Comparison of ENCODE assay signal across 8 cellular contexts in the genomic region with DNA sequence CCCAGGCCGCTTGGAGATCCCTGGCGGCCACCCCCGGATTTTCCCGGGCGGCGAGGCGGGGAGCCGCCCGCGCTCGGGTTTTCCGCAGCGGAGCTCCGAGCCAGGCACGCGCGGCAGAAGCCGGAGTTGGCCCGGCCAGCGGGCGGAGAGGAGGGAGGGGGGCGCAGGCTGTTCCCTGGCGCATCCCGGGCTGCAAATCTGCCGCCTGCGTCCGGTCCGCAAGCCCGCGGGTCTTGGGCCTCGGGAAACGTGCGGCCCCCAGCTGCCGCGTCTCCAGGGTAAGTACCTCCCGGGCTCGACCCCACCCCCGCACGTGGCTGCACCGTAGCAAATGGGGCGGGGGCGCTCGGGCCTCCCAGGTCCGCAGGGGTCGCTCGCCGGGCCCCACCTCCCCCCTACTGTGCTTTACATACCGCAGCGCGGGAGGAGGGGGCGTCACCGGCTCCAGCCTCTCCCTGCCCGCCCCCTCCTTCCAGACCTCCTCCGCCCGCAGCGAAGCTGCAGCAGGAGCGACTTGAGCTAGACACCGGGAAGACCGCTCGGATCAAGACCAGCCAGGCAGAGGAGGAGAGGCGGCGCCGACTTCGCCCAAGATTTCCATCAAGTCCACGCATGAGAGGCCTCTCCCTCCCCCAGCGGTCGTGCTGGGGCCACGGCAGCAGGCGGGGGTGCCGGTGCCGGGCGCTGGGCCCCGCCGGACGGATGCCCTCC. TPM values are rescaled to one million over a fixed set of nuclear protein-coding genes. Genes with fewer than 3 reads are reported as not detected.
A peak's percentile ranks its signal among the peaks of the same experiment; 100 is the strongest.
DNase-seq lines count a peak whose midpoint lies in the region; ATAC-seq and TF ChIP-seq lines count a peak whose summit lies in the region.

No MANE protein-coding gene starts in this region.

- intact Hi-C loops in spleen (cut with DNase I; ENCODE audit: low total_unique reads) = no loop called here

- no peak for TF ChIP-seq POLR2A in spleen (IDR thresholded peaks at IDR 0.05)

- peak; percentile 45 for DNase-seq in DMS53 (lab: John Stamatoyannopoulos, UW)
- no peak for DNase-seq in DMS53 treated with DMSO at 0.1 percent for 48 hours (lab: John Stamatoyannopoulos, UW; ENCODE audit: unreplicated experiment)
- DNase-seq in activated naive CD8-positive, alpha-beta T cell treated with anti-CD3 and anti-CD28 coated beads, Interleukin-2, amount 50 U/mL, for 24 hours = no peak
- no peak for DNase-seq in spleen
- DNase-seq in GM10248 (ENCODE audit: extremely low spot score) = no peak
- no peak for DNase-seq in GM19240 (ENCODE audit: insufficient read length, low spot score)
- DNase-seq in NK-92 treated with Interleukin-12 subunit alpha and Interleukin-12 subunit beta, amount 100 ng/mL, for 24 hours (lab: John Stamatoyannopoulos, UW) = no peak

- H3K4me3 Mint-ChIP-seq in activated naive CD8-positive, alpha-beta T cell treated with anti-CD3 and anti-CD28 coated beads, Interleukin-2, amount 50 U/mL, for 24 hours = peak overlapping the region; percentile 71

- peaks cover 16% of the 10 kb centered on the region for H3K27me3 Mint-ChIP-seq in activated naive CD8-positive, alpha-beta T cell treated with anti-CD3 and anti-CD28 coated beads, Interleukin-2, amount 50 U/mL, for 24 hours

- H3K4me1 Mint-ChIP-seq in activated naive CD8-positive, alpha-beta T cell treated with anti-CD3 and anti-CD28 coated beads, Interleukin-2, amount 50 U/mL, for 24 hours = peaks cover 14% of the 10 kb centered on the region

- no peak overlapping the region for H3K27ac Mint-ChIP-seq in activated naive CD8-positive, alpha-beta T cell treated with anti-CD3 and anti-CD28 coated beads, Interleukin-2, amount 50 U/mL, for 24 hours

- H3K27me3 ChIP-seq in spleen (replicated peaks in 1 of 7) = peaks cover 5 to 65% (median 44%) of the 10 kb centered on the region in 7 donors

- peaks cover 18 to 48% (median 42%) of the 10 kb centered on the region in 6 donors for H3K4me1 ChIP-seq in spleen

- peaks cover 11% of the 10 kb centered on the region for H3K36me3 Mint-ChIP-seq in activated naive CD8-positive, alpha-beta T cell treated with anti-CD3 and anti-CD28 coated beads, Interleukin-2, amount 50 U/mL, for 24 hours (ENCODE audit: low read depth)

- WGBS in spleen, 5 donors = 2 to 4% (median 3%) methylated on average over 52 to 75 of the region's 75 CpGs

- TF ChIP-seq CTCF in spleen (IDR thresholded peaks at IDR 0.05 in 8 of 11, conservative IDR thresholded peaks at IDR 0.05 in 3 of 11) (no peak), GM10248 (IDR thresholded peaks at IDR 0.05; ENCODE audit: control extremely low read depth, extremely low read depth, low read depth, missing control alignments) (no peak)

- H3K9me3 ChIP-seq in spleen = no peaks in the 10 kb centered on the region

- no peaks in the 10 kb centered on the region for H3K9me3 Mint-ChIP-seq in activated naive CD8-positive, alpha-beta T cell treated with anti-CD3 and anti-CD28 coated beads, Interleukin-2, amount 50 U/mL, for 24 hours

- H3K4me3 ChIP-seq in iPS-11a (ENCODE audit: low read depth, low read length) = peak overlapping the region; percentile 67
- H3K4me3 ChIP-seq in spleen = peak overlapping the region; percentile 23 to 82 (median 64)

- H3K36me3 ChIP-seq in spleen = peaks cover 0 to 35% (median 14%) of the 10 kb centered on the region in 6 donors

- CTCF ChIA-PET in GM10248 (lab: Yijun Ruan, JAX) = interaction anchor here (0.7 to 2.4 kb wide), 5 partner anchors 9 to 240 kb away, joined by 3 to 7 read pairs (median 4); no protein-coding TSS in a partner anchor

- POLR2A ChIA-PET in GM10248 (lab: Yijun Ruan, JAX) = no interaction called here

- H3K27ac ChIP-seq in spleen = peak overlapping the region; percentile 6 to 88 (median 84)

- no peak for ATAC-seq in activated naive CD8-positive, alpha-beta T cell treated with anti-CD3 and anti-CD28 coated beads, Interleukin-2, amount 50 U/mL, for 24 hours

RNA-seq across cellular contexts. Expression of gene TMEM200B, which starts 1.6 kb away (rescaled TPM):
- total RNA-seq in spleen = 1 to 10 TPM; 3.2 to 5.6 (median 4.3) TPM
- polyA plus RNA-seq in spleen = 1 to 10 TPM in 2 of 3 donors, under 1 TPM in 1; 0.98 to 2.3 (median 1.7) TPM

RNA-seq across cellular contexts. Expression of gene SRSF4, which starts 59.6 kb away (rescaled TPM):
- 10 to 100 TPM; 77.6 to 94.7 (median 87.6) TPM for total RNA-seq in spleen
- 10 to 100 TPM; 36.9 to 66.4 (median 62.4) TPM for polyA plus RNA-seq in spleen
